1 cellular context compared by ENCODE assay signal in the genomic region with DNA sequence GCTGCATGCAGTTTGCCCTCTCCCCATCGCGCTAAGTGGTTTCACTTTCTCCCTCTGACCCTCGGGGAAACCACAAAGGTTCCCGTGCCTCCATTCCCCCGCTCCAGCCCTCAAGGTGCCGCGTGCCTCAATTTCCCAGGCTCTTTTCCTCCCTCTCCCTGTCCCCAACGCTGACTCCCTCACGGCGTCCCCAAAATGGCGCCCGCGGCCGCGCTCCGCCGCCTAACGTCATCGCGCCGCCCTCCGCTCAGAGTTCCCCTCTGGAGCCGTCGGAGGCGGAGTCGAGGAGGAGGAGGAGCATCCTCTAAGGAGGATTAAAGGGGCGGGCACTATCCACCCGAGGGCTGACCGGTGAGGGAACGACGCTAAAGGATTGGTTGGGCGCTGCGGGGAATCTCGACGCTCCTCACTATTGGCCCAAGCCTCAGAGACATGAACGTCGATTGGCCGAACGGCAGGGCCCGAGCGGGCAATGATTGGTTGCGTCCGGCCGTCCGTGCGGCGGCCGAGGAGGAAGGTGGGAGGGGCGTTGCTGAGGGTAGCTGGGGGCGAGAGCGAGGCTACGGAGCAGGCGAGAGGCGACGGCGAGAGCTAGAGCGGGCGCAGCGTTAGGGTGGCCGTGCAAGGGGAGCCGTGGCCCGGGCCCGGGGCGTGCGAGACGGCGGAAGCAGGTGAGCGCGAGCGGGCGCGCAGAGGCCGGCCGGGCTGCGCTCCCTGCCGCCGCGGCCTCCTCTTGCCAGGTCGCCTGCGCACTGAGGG.
TF ChIP-seq lines count a peak whose summit lies in the region.

A gene with protein sequence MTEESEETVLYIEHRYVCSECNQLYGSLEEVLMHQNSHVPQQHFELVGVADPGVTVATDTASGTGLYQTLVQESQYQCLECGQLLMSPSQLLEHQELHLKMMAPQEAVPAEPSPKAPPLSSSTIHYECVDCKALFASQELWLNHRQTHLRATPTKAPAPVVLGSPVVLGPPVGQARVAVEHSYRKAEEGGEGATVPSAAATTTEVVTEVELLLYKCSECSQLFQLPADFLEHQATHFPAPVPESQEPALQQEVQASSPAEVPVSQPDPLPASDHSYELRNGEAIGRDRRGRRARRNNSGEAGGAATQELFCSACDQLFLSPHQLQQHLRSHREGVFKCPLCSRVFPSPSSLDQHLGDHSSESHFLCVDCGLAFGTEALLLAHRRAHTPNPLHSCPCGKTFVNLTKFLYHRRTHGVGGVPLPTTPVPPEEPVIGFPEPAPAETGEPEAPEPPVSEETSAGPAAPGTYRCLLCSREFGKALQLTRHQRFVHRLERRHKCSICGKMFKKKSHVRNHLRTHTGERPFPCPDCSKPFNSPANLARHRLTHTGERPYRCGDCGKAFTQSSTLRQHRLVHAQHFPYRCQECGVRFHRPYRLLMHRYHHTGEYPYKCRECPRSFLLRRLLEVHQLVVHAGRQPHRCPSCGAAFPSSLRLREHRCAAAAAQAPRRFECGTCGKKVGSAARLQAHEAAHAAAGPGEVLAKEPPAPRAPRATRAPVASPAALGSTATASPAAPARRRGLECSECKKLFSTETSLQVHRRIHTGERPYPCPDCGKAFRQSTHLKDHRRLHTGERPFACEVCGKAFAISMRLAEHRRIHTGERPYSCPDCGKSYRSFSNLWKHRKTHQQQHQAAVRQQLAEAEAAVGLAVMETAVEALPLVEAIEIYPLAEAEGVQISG (plus strand): TSS at position 551 of the 759 bp plus-strand sequence. CDS start 2,441 bp downstream, outside the sequence.

TF ChIP-seq in H1, 55 proteins besides CTCF, POLR2A, EP300 and RAD21 (continued from another document):
- TF ChIP-seq, protein P1, sequence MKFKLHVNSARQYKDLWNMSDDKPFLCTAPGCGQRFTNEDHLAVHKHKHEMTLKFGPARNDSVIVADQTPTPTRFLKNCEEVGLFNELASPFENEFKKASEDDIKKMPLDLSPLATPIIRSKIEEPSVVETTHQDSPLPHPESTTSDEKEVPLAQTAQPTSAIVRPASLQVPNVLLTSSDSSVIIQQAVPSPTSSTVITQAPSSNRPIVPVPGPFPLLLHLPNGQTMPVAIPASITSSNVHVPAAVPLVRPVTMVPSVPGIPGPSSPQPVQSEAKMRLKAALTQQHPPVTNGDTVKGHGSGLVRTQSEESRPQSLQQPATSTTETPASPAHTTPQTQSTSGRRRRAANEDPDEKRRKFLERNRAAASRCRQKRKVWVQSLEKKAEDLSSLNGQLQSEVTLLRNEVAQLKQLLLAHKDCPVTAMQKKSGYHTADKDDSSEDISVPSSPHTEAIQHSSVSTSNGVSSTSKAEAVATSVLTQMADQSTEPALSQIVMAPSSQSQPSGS (IDR thresholded peaks at IDR 0.05; ENCODE audit: low read length): peak; percentile 80; the same call in 1 of the 2 replicates
- TF ChIP-seq PHF8 (conservative IDR thresholded peaks at IDR 0.05; ENCODE audit: low read depth, low read length) (peak; percentile 86), TCF12 (IDR thresholded peaks at IDR 0.05; ENCODE audit: low read depth, low read length) (no peak), CHD2 (IDR thresholded peaks at IDR 0.05; ENCODE audit: low read length) (peak; percentile 88), SIX5 (IDR thresholded peaks at IDR 0.05; ENCODE audit: low read depth, low read length) (no peak), NRF1 (IDR thresholded peaks at IDR 0.05; ENCODE audit: low read depth, low read length) (no peak), MAFK (IDR thresholded peaks at IDR 0.05; ENCODE audit: low read depth, low read length) (no peak)
